25 cellular contexts compared by ENCODE assay signal in genomic region chr1:99825702-99826101, GRCh38. TPM values are rescaled to one million over a fixed set of nuclear protein-coding genes. Genes with fewer than 3 reads are reported as not detected.
"Had no signal": no experiment of that assay in that cellular context is flagged by ENCODE, and none has a peak within 500 bp of the region (broad histone marks: within the 10 kb centered on the region; RNA-seq: fewer than 3 reads in every experiment).

No MANE protein-coding gene starts in this region.

- H3K4me3 ChIP-seq: neural progenitor cell, ovary, prostate gland, skin epidermis, stomach, thoracic aorta, thyroid gland, tibial nerve, upper lobe of left lung, vagina had no signal

- H3K9me3 ChIP-seq: ovary, prostate gland, thoracic aorta, thyroid gland, upper lobe of left lung, vagina had no signal

- ATAC-seq: naive thymus-derived CD4-positive, alpha-beta T cell; natural killer cell; right cardiac atrium; sciatic nerve; stimulated activated effector memory CD8-positive, alpha-beta T cell treated with anti-CD3 and anti-CD28 coated beads, Interleukin-12 subunit alpha, Interleukin-12 subunit beta, amount 100 ng/mL, for 72 hours; stimulated activated naive B cell treated with anti-CD40 and anti-IgM and Interleukin-4, amounts not matched to agents 10 μg/mL and 1 μg/mL and 100 μg/mL, for 72 hours had no signal

- H3K36me3 ChIP-seq: neural progenitor cell, ovary, prostate gland, stomach, thoracic aorta, thyroid gland, tibial nerve, upper lobe of left lung, vagina had no signal

- H3K4me2 ChIP-seq: neural progenitor cell had no signal

- H3K27ac ChIP-seq: neural progenitor cell, ovary, prostate gland, skin epidermis, stomach, thoracic aorta, thyroid gland, tibial nerve, upper lobe of left lung, vagina had no signal

- H3K4me1 ChIP-seq: neural progenitor cell, prostate gland, stomach, tibial nerve, upper lobe of left lung, vagina had no signal

- DNase-seq: naive thymus-derived CD4-positive, alpha-beta T cell; natural killer cell; occipital lobe; ovary; right cardiac atrium; stimulated activated CD4-positive, alpha-beta T cell treated with anti-CD3 and anti-CD28 coated beads, Interleukin-15, amount 100 ng/mL, for 24 hours; stimulated activated CD4-positive, alpha-beta T cell treated with anti-CD3 and anti-CD28 coated beads, Interleukin-2, amount 100 ng/mL, for 24 hours; stimulated activated CD4-positive, alpha-beta T cell treated with anti-CD3 and anti-CD28 coated beads, Interleukin-2, amount 100 ng/mL, for 48 hours; stimulated activated CD4-positive, alpha-beta T cell treated with anti-CD3 and anti-CD28 coated beads, Interleukin-4, amount 100 ng/mL, for 24 hours; stimulated activated naive B cell treated with anti-CD40 and anti-IgM and Interleukin-4, amounts not matched to agents 10 μg/mL and 1 μg/mL and 100 μg/mL, for 72 hours; stimulated activated naive CD4-positive, alpha-beta T cell treated with Interleukin-2 at 50 U/mL for 16 hours; stomach; thyroid gland; trophoblast cell; upper lobe of left lung had no signal

- FAIRE-seq: urothelium cell line had no signal

- H2AFZ ChIP-seq: neural progenitor cell had no signal

- H3K9ac ChIP-seq: neural progenitor cell had no signal

- H3K27me3 ChIP-seq: neural progenitor cell, ovary, stomach, thyroid gland, tibial nerve, upper lobe of left lung, vagina had no signal

RNA-seq across cellular contexts. Expression of gene FRRS1, which starts 59.3 kb away (rescaled TPM):
- polyA plus RNA-seq: neural cell had no signal
